In genomic region chr3:135090020-135090717, GRCh38 we compare ENCODE assay signal across 18 cellular contexts.
DNase-seq lines count a peak whose midpoint lies in the region; ATAC-seq, FAIRE-seq and TF ChIP-seq lines count a peak whose summit lies in the region.
"Had no signal": no experiment of that assay in that cellular context is flagged by ENCODE, and none has a peak within 500 bp of the region (broad histone marks: within the 10 kb centered on the region; RNA-seq: fewer than 3 reads in every experiment).

No MANE protein-coding gene starts in this region.

- in situ Hi-C loops in GM12878 (cut with MboI), result no loop called here

- ATAC-seq in HG03175 (IDR thresholded peaks at IDR 0.05; ENCODE audit: unreplicated experiment) (peak; percentile 43), GM12878 (peak; percentile 29), HG03460 (IDR thresholded peaks at IDR 0.05; ENCODE audit: unreplicated experiment) (no peak)
- ATAC-seq: CD8-positive, alpha-beta T cell; HepG2 had no signal

- TF ChIP-seq POLR2A in GM12878 (IDR thresholded peaks at IDR 0.05; ENCODE audit: low read depth, low read length) (no peak), thyroid gland (IDR thresholded peaks at IDR 0.05) (no peak), stomach (IDR thresholded peaks at IDR 0.05) (no peak)

- BruUV-seq in GM12878 (replicated peaks; lab: Mats Ljungman, UMichigan), result no TSS peak

- TF ChIP-seq RAD21 in GM12878 (IDR thresholded peaks at IDR 0.05; ENCODE audit: insufficient read depth, low read depth, low read length), result no peak

- H3K27ac ChIP-seq in GM12878 (ENCODE audit: control insufficient read depth, insufficient read depth) (no peak overlapping the region), thyroid gland (no peak overlapping the region), stomach (no peak overlapping the region)
- H3K27ac ChIP-seq: 22Rv1, KMS-11 had no signal

- H4K20me1 ChIP-seq in GM12878 (ENCODE audit: control insufficient read depth, insufficient read depth), result no peaks in the 10 kb centered on the region

- no peak for FAIRE-seq in GM12878 (lab: Jason Lieb, UNC)
- FAIRE-seq: GM12891, HepG2, HTR-8/SVneo had no signal

- H3K4me3 ChIP-seq in GM12878, result no peak overlapping the region
- no peak overlapping the region for H3K4me3 ChIP-seq in thyroid gland (replicated peaks in 1 of 3)
- no peak overlapping the region for H3K4me3 ChIP-seq in stomach

- WGBS in GM12878 (ENCODE audit: insufficient coverage, insufficient replicate concordance, low lambda C conversion rate, missing lambda C conversion rate), result 0% methylated on average over 2 of the region's 2 CpGs
- 87 to 100% methylated on average over 2 of the region's 2 CpGs for WGBS in thyroid gland, 2 donors
- WGBS in stomach, 5 donors, result 75 to 93% (median 91%) methylated on average over 2 of the region's 2 CpGs

- CTCF ChIA-PET in GM12878 (lab: Yijun Ruan, JAX), result interaction anchor here (0.6 to 2.1 kb wide), 3 partner anchors 14 to 255 kb away, joined by 3 to 5 read pairs (median 3); no protein-coding TSS in a partner anchor

- H3K9me3 ChIP-seq in GM12878 (replicated peaks; ENCODE audit: control insufficient read depth, insufficient read depth, low read length) (no peaks in the 10 kb centered on the region), thyroid gland (no peaks in the 10 kb centered on the region), stomach (no peaks in the 10 kb centered on the region)

- no peak for TF ChIP-seq EP300 in GM12878 (IDR thresholded peaks at IDR 0.05; ENCODE audit: borderline replicate concordance in 1 of 2, control insufficient read depth in 1 of 2, low read depth in 2 of 2, low read length in 2 of 2)
- TF ChIP-seq EP300 in stomach (IDR thresholded peaks at IDR 0.05), result no peak

- TF ChIP-seq CTCF in GM12878 (IDR thresholded peaks at IDR 0.05 in 2 of 3, conservative IDR thresholded peaks at IDR 0.05 in 1 of 3; ENCODE audit: control insufficient read depth in 2 of 3, extremely low read depth in 1 of 3, insufficient read depth in 1 of 3, low read depth in 3 of 3, low read length in 3 of 3), result no peak
- no peak for TF ChIP-seq CTCF in thyroid gland (IDR thresholded peaks at IDR 0.05)
- TF ChIP-seq CTCF in stomach (IDR thresholded peaks at IDR 0.05), result no peak

- H3K27me3 ChIP-seq in GM12878 (replicated peaks in 1 of 2; ENCODE audit: control insufficient read depth in 2 of 2, insufficient read depth in 2 of 2, low read length in 1 of 2), result no peaks in the 10 kb centered on the region
- no peaks in the 10 kb centered on the region for H3K27me3 ChIP-seq in thyroid gland
- no peaks in the 10 kb centered on the region for H3K27me3 ChIP-seq in stomach

- POLR2A ChIA-PET in GM12878 (lab: Charles Lee), result no interaction called here

- intact Hi-C loops in GM12878 (cut with micrococcal nuclease; ENCODE audit: unreplicated experiment), result no loop called here
- intact Hi-C loops in thyroid gland (cut with DNase I), result no loop called here
- intact Hi-C loops in stomach (cut with DNase I; ENCODE audit: low total_unique reads), result no loop called here

- SMC1A ChIA-PET in GM12878 (lab: Charles Lee; ENCODE audit: uncharacterized antibody, unreplicated experiment), result interaction anchor here (1.1 kb wide), 2 partner anchors 9 to 20 kb away, joined by 3 to 4 read pairs; no protein-coding TSS in a partner anchor

- DNase-seq in DMS53 (lab: John Stamatoyannopoulos, UW) (peak; percentile 11), DMS53 treated with DMSO at 0.1 percent for 48 hours (lab: John Stamatoyannopoulos, UW; ENCODE audit: unreplicated experiment) (no peak), GM12878 (ENCODE audit: low read depth, low spot score) (no peak), thyroid gland (peak; percentile 19 to 21), RKO (ENCODE audit: low spot score) (no peak), stomach (no peak)
- DNase-seq: CD8-positive, alpha-beta T cell; COR-L47; DMS79; GOT3; H9 had no signal

- RAD21 ChIA-PET in GM12878 (lab: Charles Lee; ENCODE audit: unreplicated experiment), result no interaction called here

- no peak overlapping the region for H3K9ac ChIP-seq in GM12878 (ENCODE audit: control insufficient read depth, insufficient read depth, low read length)
- H3K9ac ChIP-seq: KMS-11 had no signal

- no peak overlapping the region for H3K4me2 ChIP-seq in GM12878 (ENCODE audit: control insufficient read depth, insufficient read depth)
- H3K4me2 ChIP-seq: KMS-11 had no signal

- H3K36me3 ChIP-seq in GM12878 (ENCODE audit: control insufficient read depth in 2 of 2, insufficient read depth in 2 of 2, low read length in 1 of 2) (peaks cover 0 to 1% of the 10 kb centered on the region in 2 experiments; a peak in 2 of 4 replicates), thyroid gland (no peaks in the 10 kb centered on the region), stomach (no peaks in the 10 kb centered on the region)

- no peaks in the 10 kb centered on the region for H3K4me1 ChIP-seq in GM12878 (ENCODE audit: control insufficient read depth, insufficient read depth, low read length)
- H3K4me1 ChIP-seq in thyroid gland, result peaks cover 10 to 19% of the 10 kb centered on the region in 2 donors
- H3K4me1 ChIP-seq in stomach, result no peaks in the 10 kb centered on the region

- H2AFZ ChIP-seq in GM12878 (ENCODE audit: control insufficient read depth, low read depth, low read length), result no peak overlapping the region

- H3K79me2 ChIP-seq in GM12878 (ENCODE audit: control insufficient read depth, insufficient read depth, low read length), result no peaks in the 10 kb centered on the region

TF ChIP-seq in GM12878, 131 proteins besides CTCF, POLR2A, EP300 and RAD21 (continues in another document):
- no peak for TF ChIP-seq YY1 (IDR thresholded peaks at IDR 0.05; ENCODE audit: low read depth, low read length)
- TF ChIP-seq ZBTB11 (CRISPR knock-in tag; IDR thresholded peaks at IDR 0.05), result no peak
- no peak for TF ChIP-seq BCLAF1 (IDR thresholded peaks at IDR 0.05)
- TF ChIP-seq IRF5 (IDR thresholded peaks at IDR 0.05; ENCODE audit: borderline replicate concordance), result no peak
- no peak for TF ChIP-seq TCF3 (IDR thresholded peaks at IDR 0.05; ENCODE audit: borderline replicate concordance, insufficient read depth, low read depth, low read length)

Comparison
In these comparisons a context has a peak if more than half of its experiments do, and no peak if none do; other contexts are left out.
1. DNase-seq: peak in DMS53 (single experiment) and thyroid gland (2 of 2); none in DMS53 treated with DMSO at 0.1 percent for 48 hours (single experiment), GM12878 (single experiment), RKO (single experiment) and stomach (single experiment).